In the genomic region with DNA sequence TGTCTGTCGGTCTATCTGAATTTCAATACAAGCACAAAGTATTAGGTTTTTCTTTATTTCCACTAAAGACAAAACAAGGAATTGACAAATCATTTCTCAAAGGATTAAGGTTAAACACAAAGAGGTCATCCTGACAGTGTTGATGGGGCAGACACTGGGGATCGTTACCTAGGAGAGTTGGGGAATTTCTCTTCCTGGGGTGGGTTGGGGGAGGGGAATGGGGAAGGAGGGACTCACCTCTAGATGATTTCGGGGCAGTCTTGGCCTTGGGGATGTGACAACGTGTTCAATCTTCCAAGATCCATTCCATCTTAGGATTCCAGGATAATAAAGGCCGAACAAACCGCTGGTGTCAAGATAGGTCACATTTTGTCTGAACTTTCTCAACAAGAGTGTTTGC, we compare ENCODE assay signal across 20 cellular contexts. TPM values are rescaled to one million over a fixed set of nuclear protein-coding genes. Genes with fewer than 3 reads are reported as not detected.
DNase-seq lines count a peak whose midpoint lies in the region; ATAC-seq and TF ChIP-seq lines count a peak whose summit lies in the region.
"Had no signal": no experiment of that assay in that cellular context is flagged by ENCODE, and none has a peak within 500 bp of the region (broad histone marks: within the 10 kb centered on the region; RNA-seq: fewer than 3 reads in every experiment).

No MANE protein-coding gene starts in this region.

- H3K4me2 ChIP-seq in H9 (ENCODE audit: insufficient read depth, insufficient read length, low read length): peak overlapping the region; percentile 23

- no peak overlapping the region for H2BK120ac ChIP-seq in H9 (ENCODE audit: low read depth, low read length, poor library complexity, severe bottlenecking)

- H3K18ac ChIP-seq in H9 (ENCODE audit: insufficient read length, low read depth, low read length): no peak overlapping the region

- intact Hi-C loops in CD14-positive monocyte (cut with micrococcal nuclease) (no loop called here), sigmoid colon (cut with DNase I) (no loop called here)

- ATAC-seq in WTC11: peak; percentile 52

- no peak overlapping the region for H4K91ac ChIP-seq in H9 (ENCODE audit: insufficient read length, low read depth, low read length)

- no peaks in the 10 kb centered on the region for H3K36me3 ChIP-seq in iPS-18a (ENCODE audit: control insufficient read depth, low read depth, low read length)
- H3K36me3 ChIP-seq in sigmoid colon: no peaks in the 10 kb centered on the region
- H3K36me3 ChIP-seq: BE2C, SJSA1 had no signal

- no peak overlapping the region for H3K56ac ChIP-seq in H9 (ENCODE audit: insufficient read length, low read depth, low read length)

- H3K27ac ChIP-seq in H9 (ENCODE audit: insufficient read length, low read depth, low read length) (no peak overlapping the region), iPS-18a (ENCODE audit: low read length) (no peak overlapping the region), sigmoid colon (no peak overlapping the region)
- H3K27ac ChIP-seq: SJSA1 had no signal

- CTCF ChIA-PET in WTC11 (lab: Charles Lee): interaction anchor here (2.3 kb wide), 1 partner anchor 33 kb away, joined by 19 read pairs; no protein-coding TSS in a partner anchor

- H4K20me1 ChIP-seq in H9 (ENCODE audit: control insufficient read depth, insufficient read depth, insufficient read length): no peaks in the 10 kb centered on the region

- H3K4me1 ChIP-seq in H9 (ENCODE audit: insufficient read depth, low read length) (no peaks in the 10 kb centered on the region), iPS-18a (ENCODE audit: control insufficient read depth, low read depth, low read length) (peaks cover 18% of the 10 kb centered on the region), sigmoid colon (no peaks in the 10 kb centered on the region)
- H3K4me1 ChIP-seq: BE2C, SJSA1 had no signal

- H3K9me3 ChIP-seq in H9 (ENCODE audit: control insufficient read depth, low read depth, low read length): no peaks in the 10 kb centered on the region
- no peaks in the 10 kb centered on the region for H3K9me3 ChIP-seq in iPS-18a (ENCODE audit: control insufficient read depth, low read depth, low read length)
- no peaks in the 10 kb centered on the region for H3K9me3 ChIP-seq in sigmoid colon
- H3K9me3 ChIP-seq: BE2C, SJSA1 had no signal

- H3K36me3 Mint-ChIP-seq in H9 (ENCODE audit: insufficient read depth in 1 of 3, low read depth in 3 of 3) (no peaks in the 10 kb centered on the region), WTC11 (no peaks in the 10 kb centered on the region), CD14-positive monocyte (no peaks in the 10 kb centered on the region)

- peaks cover 4% of the 10 kb centered on the region; the same call in 1 of the 2 replicates for H3K27me3 ChIP-seq in H9 (ENCODE audit: insufficient read depth, low read length)
- peaks cover 33% of the 10 kb centered on the region for H3K27me3 ChIP-seq in iPS-18a (ENCODE audit: control insufficient read depth, insufficient read depth, low read length)
- peaks cover 0 to 5% (median 0%) of the 10 kb centered on the region in 3 donors for H3K27me3 ChIP-seq in sigmoid colon
- H3K27me3 ChIP-seq: BE2C had no signal

- no peak overlapping the region for H3K4ac ChIP-seq in H9 (ENCODE audit: low read depth, low read length)

- H2BK12ac ChIP-seq in H9 (ENCODE audit: insufficient read length, low read depth, low read length): no peak overlapping the region

- no peak overlapping the region for H3T11ph ChIP-seq in H9 (ENCODE audit: low read length)

- POLR2A ChIA-PET in WTC11 (lab: Charles Lee): no interaction called here

- no peak overlapping the region for H3K14ac ChIP-seq in H9 (ENCODE audit: insufficient read depth, low read length)

- H3K27ac Mint-ChIP-seq in H9 (peak overlapping the region in 1 of 3 experiments; percentile 78; a peak in 1 of 7 replicates), WTC11 (no peak overlapping the region), CD14-positive monocyte (no peak overlapping the region)

- H3K23me2 ChIP-seq in H9 (ENCODE audit: insufficient read length, low read depth, low read length, poor library complexity, severe bottlenecking): peaks cover 3% of the 10 kb centered on the region

- TF ChIP-seq POLR2A in sigmoid colon (IDR thresholded peaks at IDR 0.05): no peak

- H3K9me3 Mint-ChIP-seq in H9 (no peaks in the 10 kb centered on the region; a peak in 1 of 5 replicates), WTC11 (no peaks in the 10 kb centered on the region), CD14-positive monocyte (no peaks in the 10 kb centered on the region)

- WGBS in H9 (ENCODE audit: extremely low coverage, insufficient read length, low lambda C conversion rate): no CpG with 5 or more reads among the region's 6 CpGs
- 73 to 76% methylated on average over 6 of the region's 6 CpGs for WGBS in sigmoid colon, 2 donors

- peak overlapping the region; percentile 32 for H3K4me3 ChIP-seq in iPS-18a (ENCODE audit: low read length)
- H3K4me3 ChIP-seq in sigmoid colon: no peak overlapping the region
- H3K4me3 ChIP-seq: SJSA1 had no signal

- peaks cover 70% of the 10 kb centered on the region for H3K27me3 Mint-ChIP-seq in H9 (ENCODE audit: low read depth)
- peaks cover 47% of the 10 kb centered on the region for H3K27me3 Mint-ChIP-seq in WTC11 (ENCODE audit: low read depth)
- peaks cover 4 to 9% (median 4%) of the 10 kb centered on the region in 3 donors for H3K27me3 Mint-ChIP-seq in CD14-positive monocyte (ENCODE audit: low read depth in 3 of 3)

- DNase-seq in H9 (no peak), WTC11 (ENCODE audit: low spot score) (no peak), RKO (ENCODE audit: low spot score) (no peak), CD14-positive monocyte (ENCODE audit: low spot score) (no peak), UCSD-AML1 (lab: John Stamatoyannopoulos, UW; ENCODE audit: unreplicated experiment) (no peak), sigmoid colon (no peak)
- DNase-seq: BE2C; IMR-90; KG1; MM.1S; NCI-H2029; NCI-H446; NCI-H524 treated with DMSO at 0.1 percent for 48 hours; NCI-H774; NK-92 treated with Interleukin-12 subunit alpha and Interleukin-12 subunit beta, amount 100 ng/mL, for 24 hours; Right ventricle myocardium superior had no signal

- H2BK5ac ChIP-seq in H9 (ENCODE audit: insufficient read length, low read length): no peak overlapping the region

- H3K4me1 Mint-ChIP-seq in H9: peaks cover 25 to 28% of the 10 kb centered on the region in 2 experiments
- H3K4me1 Mint-ChIP-seq in WTC11: peaks cover 25% of the 10 kb centered on the region
- no peaks in the 10 kb centered on the region for H3K4me1 Mint-ChIP-seq in CD14-positive monocyte

- H2AK5ac ChIP-seq in H9 (ENCODE audit: insufficient read length, low read length): no peak overlapping the region

- TF ChIP-seq CTCF in H9 (conservative IDR thresholded peaks at IDR 0.05) (no peak), WTC11 (IDR thresholded peaks at IDR 0.05) (no peak), CD14-positive monocyte (IDR thresholded peaks at IDR 0.05) (no peak), sigmoid colon (IDR thresholded peaks at IDR 0.05) (no peak)

- H2AFZ ChIP-seq in H9 (ENCODE audit: low read length): no peak overlapping the region

- H2BK20ac ChIP-seq in H9 (ENCODE audit: low read depth, low read length, poor library complexity, severe bottlenecking): no peak overlapping the region

- H4K5ac ChIP-seq in H9 (ENCODE audit: insufficient read length, low read depth, low read length): no peak overlapping the region

- no peak overlapping the region for H4K8ac ChIP-seq in H9 (replicated peaks; ENCODE audit: insufficient read length, low read depth, low read length)

- H3K79me2 ChIP-seq in H9 (ENCODE audit: insufficient read depth, low read length): no peaks in the 10 kb centered on the region

- no peak overlapping the region for H3K23ac ChIP-seq in H9 (ENCODE audit: insufficient read length, low read depth, low read length)

- peak overlapping the region in 1 of 2 experiments; percentile 30; a peak in 2 of 5 replicates for H3K4me3 Mint-ChIP-seq in H9
- 0 out of 2 replicates have a peak overlapping the region, but pooled peaks have one; percentile 20 for H3K4me3 Mint-ChIP-seq in WTC11
- H3K4me3 Mint-ChIP-seq in CD14-positive monocyte: no peak overlapping the region

- H2BK15ac ChIP-seq in H9 (ENCODE audit: low read depth, low read length): no peak overlapping the region

- no peaks in the 10 kb centered on the region for H3K79me1 ChIP-seq in H9 (ENCODE audit: insufficient read depth, low read depth, low read length, poor library complexity, severe bottlenecking)

- H3K9ac ChIP-seq in H9 (ENCODE audit: extremely low read depth, insufficient read length, low read length): no peak overlapping the region
- H3K9ac ChIP-seq in iPS-18a (ENCODE audit: low read length): no peak overlapping the region

- TF ChIP-seq EP300 in sigmoid colon (IDR thresholded peaks at IDR 0.05): no peak

TF ChIP-seq in WTC11, 78 proteins besides CTCF, POLR2A, EP300 and RAD21 (continues in another document):
- TF ChIP-seq, protein P1, sequence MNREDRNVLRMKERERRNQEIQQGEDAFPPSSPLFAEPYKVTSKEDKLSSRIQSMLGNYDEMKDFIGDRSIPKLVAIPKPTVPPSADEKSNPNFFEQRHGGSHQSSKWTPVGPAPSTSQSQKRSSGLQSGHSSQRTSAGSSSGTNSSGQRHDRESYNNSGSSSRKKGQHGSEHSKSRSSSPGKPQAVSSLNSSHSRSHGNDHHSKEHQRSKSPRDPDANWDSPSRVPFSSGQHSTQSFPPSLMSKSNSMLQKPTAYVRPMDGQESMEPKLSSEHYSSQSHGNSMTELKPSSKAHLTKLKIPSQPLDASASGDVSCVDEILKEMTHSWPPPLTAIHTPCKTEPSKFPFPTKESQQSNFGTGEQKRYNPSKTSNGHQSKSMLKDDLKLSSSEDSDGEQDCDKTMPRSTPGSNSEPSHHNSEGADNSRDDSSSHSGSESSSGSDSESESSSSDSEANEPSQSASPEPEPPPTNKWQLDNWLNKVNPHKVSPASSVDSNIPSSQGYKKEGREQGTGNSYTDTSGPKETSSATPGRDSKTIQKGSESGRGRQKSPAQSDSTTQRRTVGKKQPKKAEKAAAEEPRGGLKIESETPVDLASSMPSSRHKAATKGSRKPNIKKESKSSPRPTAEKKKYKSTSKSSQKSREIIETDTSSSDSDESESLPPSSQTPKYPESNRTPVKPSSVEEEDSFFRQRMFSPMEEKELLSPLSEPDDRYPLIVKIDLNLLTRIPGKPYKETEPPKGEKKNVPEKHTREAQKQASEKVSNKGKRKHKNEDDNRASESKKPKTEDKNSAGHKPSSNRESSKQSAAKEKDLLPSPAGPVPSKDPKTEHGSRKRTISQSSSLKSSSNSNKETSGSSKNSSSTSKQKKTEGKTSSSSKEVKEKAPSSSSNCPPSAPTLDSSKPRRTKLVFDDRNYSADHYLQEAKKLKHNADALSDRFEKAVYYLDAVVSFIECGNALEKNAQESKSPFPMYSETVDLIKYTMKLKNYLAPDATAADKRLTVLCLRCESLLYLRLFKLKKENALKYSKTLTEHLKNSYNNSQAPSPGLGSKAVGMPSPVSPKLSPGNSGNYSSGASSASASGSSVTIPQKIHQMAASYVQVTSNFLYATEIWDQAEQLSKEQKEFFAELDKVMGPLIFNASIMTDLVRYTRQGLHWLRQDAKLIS (CRISPR knock-in tag; IDR thresholded peaks at IDR 0.05; ENCODE audit: borderline replicate concordance): no peak
- TF ChIP-seq NFATC4 (CRISPR knock-in tag; IDR thresholded peaks at IDR 0.05): no peak

RNA-seq across cellular contexts. Expression of a gene that starts 35.4 kb away (rescaled TPM):
- total RNA-seq in H9 (2021) (0.11 TPM in 1 of 2 replicates, not detected in the other), WTC11 (2021) (1.3 to 3.1 TPM (median 1.3 TPM) in 3 replicates), sigmoid colon (not detected)
- polyA plus RNA-seq in CD14-positive monocyte (not detected), sigmoid colon (10 to 100 TPM in 1 of 3 donors, 1 to 10 TPM in 2; 5.8 to 12.7 (median 9.6) TPM)
- total RNA-seq: G401, IMR-90, Right ventricle myocardium superior, RPMI7951 had no signal
- polyA plus RNA-seq: IMR-90 had no signal
